In the genomic region with DNA sequence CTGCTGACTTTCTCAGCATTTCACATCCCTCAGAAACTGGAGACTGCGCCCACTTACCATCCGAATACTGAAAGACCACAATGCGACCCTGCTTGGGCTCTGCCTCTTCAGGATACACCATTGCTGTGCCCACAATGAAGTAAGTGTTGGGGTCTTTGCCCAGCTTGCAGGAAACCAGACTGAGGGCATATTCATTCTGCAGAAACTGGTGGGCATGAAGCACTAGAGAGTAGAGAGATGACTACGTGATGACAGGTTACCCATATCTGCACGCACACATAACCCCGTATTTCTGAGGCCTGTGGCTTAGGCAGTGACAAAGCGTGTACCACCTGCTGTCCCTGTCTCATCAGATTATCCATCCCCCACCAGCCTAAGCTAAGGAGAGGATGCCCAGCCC, we compare ENCODE assay signal across 24 cellular contexts. TPM values are rescaled to one million over a fixed set of nuclear protein-coding genes. Genes with fewer than 3 reads are reported as not detected.
"Had no signal": no experiment of that assay in that cellular context is flagged by ENCODE, and none has a peak within 500 bp of the region (broad histone marks: within the 10 kb centered on the region; RNA-seq: fewer than 3 reads in every experiment).

No MANE protein-coding gene starts in this region.

- H3K4me3 Mint-ChIP-seq: activated naive CD4-positive, alpha-beta T cell treated with anti-CD3 and anti-CD28 coated beads for 36 hours; activated T-helper 1 cell treated with anti-CD3 and anti-CD28 coated beads, Interleukin-12 subunit alpha, Interleukin-12 subunit beta, Interleukin-2, Interleukin-4 antibody, amounts not matched to agents 30 ng/mL and 10 ng/mL and 1 ng/mL, durations not matched to agents 14 hours and 24 hours and 36 hours; IgD-negative memory B cell had no signal

- H3K27me3 Mint-ChIP-seq: IgD-negative memory B cell had no signal

- ATAC-seq: body of pancreas had no signal

- H3K9me3 Mint-ChIP-seq: activated naive CD4-positive, alpha-beta T cell treated with anti-CD3 and anti-CD28 coated beads for 36 hours; activated T-helper 1 cell treated with anti-CD3 and anti-CD28 coated beads, Interleukin-12 subunit alpha, Interleukin-12 subunit beta, Interleukin-2, Interleukin-4 antibody, amounts not matched to agents 30 ng/mL and 10 ng/mL and 1 ng/mL, durations not matched to agents 14 hours and 24 hours and 36 hours; IgD-negative memory B cell had no signal

- H3K27ac ChIP-seq: ascending aorta, body of pancreas, Peyer's patch, RWPE1, SJCRH30, VCaP had no signal

- H3K27ac Mint-ChIP-seq: activated naive CD4-positive, alpha-beta T cell treated with anti-CD3 and anti-CD28 coated beads for 36 hours had no signal

- H3K4me1 Mint-ChIP-seq: IgD-negative memory B cell had no signal

- DNase-seq: activated CD4-positive, CD25-positive, alpha-beta regulatory T cell; activated effector memory CD4-positive, alpha-beta T cell treated with anti-CD3 and anti-CD28 coated beads, Interleukin-2, amount 50 U/mL, for 16 hours; activated naive CD4-positive, alpha-beta T cell treated with anti-CD3 and anti-CD28 coated beads for 36 hours; amniotic stem cell; body of pancreas; central memory CD4-positive, alpha-beta T cell; KG1; NCI-H1048; NCI-H146; NCI-H187 treated with DMSO at 0.1 percent for 48 hours; NCI-H2081 treated with DMSO at 0.1 percent for 48 hours; NCI-H446; NCI-H524; Peyer's patch; Right ventricle myocardium superior; SJCRH30; SK-N-SH; T-helper 1 cell had no signal

RNA-seq across cellular contexts. Expression of a gene that starts 14.6 kb away (rescaled TPM):
- total RNA-seq: M059J had no signal
